In the genomic region with DNA sequence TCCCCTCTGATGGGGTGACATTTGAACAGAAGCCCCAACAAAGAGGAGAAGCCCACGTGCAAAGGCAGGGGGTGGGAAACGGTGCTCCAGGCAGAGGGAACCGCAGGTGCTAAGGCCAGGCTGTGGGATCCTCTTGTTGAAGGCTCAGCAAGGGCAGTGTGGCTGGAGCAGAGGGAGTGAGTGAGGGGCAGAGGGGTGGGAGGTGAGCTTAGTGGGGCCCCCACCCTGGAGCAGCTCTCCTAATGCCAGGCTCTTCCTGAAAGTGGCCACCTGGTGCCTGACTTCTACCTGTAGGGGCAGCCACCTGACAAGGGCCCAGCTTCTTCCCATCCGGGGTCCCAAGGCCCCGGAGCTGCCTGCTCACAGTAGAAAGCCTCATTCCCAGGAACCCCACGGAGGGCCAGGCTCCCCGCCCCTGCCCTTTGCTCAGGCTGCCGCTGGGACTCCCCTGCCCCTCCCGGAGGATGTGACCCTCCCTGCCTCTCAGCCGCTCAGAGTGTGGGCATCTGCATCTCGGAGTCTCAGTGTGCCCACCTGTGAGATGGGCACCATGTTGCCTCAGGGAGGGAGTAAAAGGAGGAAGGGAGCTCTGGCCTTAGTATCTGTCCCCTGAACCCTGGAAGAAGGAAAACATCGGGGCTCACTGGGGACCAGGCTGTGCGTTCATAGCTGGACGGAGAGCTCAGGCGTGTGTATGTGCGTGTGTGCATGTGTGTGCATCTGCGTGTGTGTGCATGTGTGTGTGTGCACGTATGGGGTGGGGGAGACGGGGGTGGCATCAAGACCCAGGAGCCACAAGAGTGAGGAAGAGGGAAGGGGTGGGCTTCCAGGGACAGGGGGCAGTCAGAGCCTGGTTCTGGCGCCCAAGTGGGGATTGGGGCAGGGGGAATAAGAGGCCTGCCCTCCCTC, we compare ENCODE assay signal across 1 cellular context.
TF ChIP-seq lines count a peak whose summit lies in the region.

No MANE protein-coding gene starts in this region.

TF ChIP-seq in HepG2, 621 proteins besides CTCF, POLR2A, EP300 and RAD21 (continued from another document and continues in another):
- TF ChIP-seq, protein P1, sequence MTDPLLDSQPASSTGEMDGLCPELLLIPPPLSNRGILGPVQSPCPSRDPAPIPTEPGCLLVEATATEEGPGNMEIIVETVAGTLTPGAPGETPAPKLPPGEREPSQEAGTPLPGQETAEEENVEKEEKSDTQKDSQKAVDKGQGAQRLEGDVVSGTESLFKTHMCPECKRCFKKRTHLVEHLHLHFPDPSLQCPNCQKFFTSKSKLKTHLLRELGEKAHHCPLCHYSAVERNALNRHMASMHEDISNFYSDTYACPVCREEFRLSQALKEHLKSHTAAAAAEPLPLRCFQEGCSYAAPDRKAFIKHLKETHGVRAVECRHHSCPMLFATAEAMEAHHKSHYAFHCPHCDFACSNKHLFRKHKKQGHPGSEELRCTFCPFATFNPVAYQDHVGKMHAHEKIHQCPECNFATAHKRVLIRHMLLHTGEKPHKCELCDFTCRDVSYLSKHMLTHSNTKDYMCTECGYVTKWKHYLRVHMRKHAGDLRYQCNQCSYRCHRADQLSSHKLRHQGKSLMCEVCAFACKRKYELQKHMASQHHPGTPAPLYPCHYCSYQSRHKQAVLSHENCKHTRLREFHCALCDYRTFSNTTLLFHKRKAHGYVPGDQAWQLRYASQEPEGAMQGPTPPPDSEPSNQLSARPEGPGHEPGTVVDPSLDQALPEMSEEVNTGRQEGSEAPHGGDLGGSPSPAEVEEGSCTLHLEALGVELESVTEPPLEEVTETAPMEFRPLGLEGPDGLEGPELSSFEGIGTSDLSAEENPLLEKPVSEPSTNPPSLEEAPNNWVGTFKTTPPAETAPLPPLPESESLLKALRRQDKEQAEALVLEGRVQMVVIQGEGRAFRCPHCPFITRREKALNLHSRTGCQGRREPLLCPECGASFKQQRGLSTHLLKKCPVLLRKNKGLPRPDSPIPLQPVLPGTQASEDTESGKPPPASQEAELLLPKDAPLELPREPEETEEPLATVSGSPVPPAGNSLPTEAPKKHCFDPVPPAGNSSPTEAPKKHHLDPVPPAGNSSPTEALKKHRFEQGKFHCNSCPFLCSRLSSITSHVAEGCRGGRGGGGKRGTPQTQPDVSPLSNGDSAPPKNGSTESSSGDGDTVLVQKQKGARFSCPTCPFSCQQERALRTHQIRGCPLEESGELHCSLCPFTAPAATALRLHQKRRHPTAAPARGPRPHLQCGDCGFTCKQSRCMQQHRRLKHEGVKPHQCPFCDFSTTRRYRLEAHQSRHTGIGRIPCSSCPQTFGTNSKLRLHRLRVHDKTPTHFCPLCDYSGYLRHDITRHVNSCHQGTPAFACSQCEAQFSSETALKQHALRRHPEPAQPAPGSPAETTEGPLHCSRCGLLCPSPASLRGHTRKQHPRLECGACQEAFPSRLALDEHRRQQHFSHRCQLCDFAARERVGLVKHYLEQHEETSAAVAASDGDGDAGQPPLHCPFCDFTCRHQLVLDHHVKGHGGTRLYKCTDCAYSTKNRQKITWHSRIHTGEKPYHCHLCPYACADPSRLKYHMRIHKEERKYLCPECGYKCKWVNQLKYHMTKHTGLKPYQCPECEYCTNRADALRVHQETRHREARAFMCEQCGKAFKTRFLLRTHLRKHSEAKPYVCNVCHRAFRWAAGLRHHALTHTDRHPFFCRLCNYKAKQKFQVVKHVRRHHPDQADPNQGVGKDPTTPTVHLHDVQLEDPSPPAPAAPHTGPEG (CRISPR knock-in tag; IDR thresholded peaks at IDR 0.05) = 0 out of 2 replicates have a peak, but pooled peaks have one; percentile 26
- TF ChIP-seq RBAK (CRISPR knock-in tag; IDR thresholded peaks at IDR 0.05) (no peak; the same call in 1 of the 2 replicates), HHEX (CRISPR knock-in tag; IDR thresholded peaks at IDR 0.05) (no peak), RBFOX2 (IDR thresholded peaks at IDR 0.05; ENCODE audit: low read depth, low read length) (no peak), ZNF510 (CRISPR knock-in tag; IDR thresholded peaks at IDR 0.05; ENCODE audit: low read depth) (no peak), ZNF143 (CRISPR knock-in tag; IDR thresholded peaks at IDR 0.05) (0 out of 2 replicates have a peak, but pooled peaks have one; percentile 15), NKX3-1 (CRISPR knock-in tag; IDR thresholded peaks at IDR 0.05) (no peak), HNRNPK (IDR thresholded peaks at IDR 0.05; ENCODE audit: low read depth, low read length, poor library complexity, severe bottlenecking) (no peak), ZNF839 (CRISPR knock-in tag; IDR thresholded peaks at IDR 0.05; ENCODE audit: borderline replicate concordance) (no peak), POLR2AphosphoS5 (IDR thresholded peaks at IDR 0.05; ENCODE audit: low read depth, low read length) (no peak), ZBTB38 (CRISPR knock-in tag; IDR thresholded peaks at IDR 0.05) (0 out of 2 replicates have a peak, but pooled peaks have one; percentile 1), ZNF841 (CRISPR knock-in tag; IDR thresholded peaks at IDR 0.05; ENCODE audit: borderline replicate concordance) (no peak), CCDC6 (CRISPR knock-in tag; IDR thresholded peaks at IDR 0.05) (no peak), ZNF235 (CRISPR knock-in tag; IDR thresholded peaks at IDR 0.05; ENCODE audit: borderline replicate concordance) (0 out of 2 replicates have a peak, but pooled peaks have one; percentile 23), ZNF773 (CRISPR knock-in tag; IDR thresholded peaks at IDR 0.05; ENCODE audit: borderline replicate concordance) (peak; percentile 27; the same call in 1 of the 2 replicates), HDAC2 (CRISPR knock-in tag; IDR thresholded peaks at IDR 0.05) (no peak), ZNF274 (CRISPR knock-in tag; IDR thresholded peaks at IDR 0.05) (0 out of 2 replicates have a peak, but pooled peaks have one; percentile 31), ZNF605 (CRISPR knock-in tag; IDR thresholded peaks at IDR 0.05) (peak; percentile 87; the same call in 1 of the 2 replicates), ZNF614 (CRISPR knock-in tag; IDR thresholded peaks at IDR 0.05; ENCODE audit: borderline replicate concordance) (no peak), CCAR2 (optimal IDR thresholded peaks at IDR 0.05; ENCODE audit: low read depth, low read length) (no peak), IRX3 (CRISPR knock-in tag; IDR thresholded peaks at IDR 0.05; ENCODE audit: borderline replicate concordance, low read depth) (no peak), RARG (CRISPR knock-in tag; IDR thresholded peaks at IDR 0.05; ENCODE audit: low read depth) (no peak), SRY (CRISPR knock-in tag; IDR thresholded peaks at IDR 0.05) (no peak), ELF1 (CRISPR knock-in tag; IDR thresholded peaks at IDR 0.05) (no peak), SOX6 (IDR thresholded peaks at IDR 0.05) (no peak), SOX6 (CRISPR knock-in tag; IDR thresholded peaks at IDR 0.05) (no peak), MXD4 (CRISPR knock-in tag; IDR thresholded peaks at IDR 0.05) (no peak), SMARCE1 (IDR thresholded peaks at IDR 0.05; ENCODE audit: borderline replicate concordance) (no peak), TEAD3 (CRISPR knock-in tag; optimal IDR thresholded peaks at IDR 0.05; ENCODE audit: borderline replicate concordance) (no peak), AHR (CRISPR knock-in tag; IDR thresholded peaks at IDR 0.05) (no peak), CEBPB (IDR thresholded peaks at IDR 0.05; ENCODE audit: borderline replicate concordance, low read depth, low read length) (no peak), PAF1 (CRISPR knock-in tag; IDR thresholded peaks at IDR 0.05) (no peak)
- TF ChIP-seq, protein P2, sequence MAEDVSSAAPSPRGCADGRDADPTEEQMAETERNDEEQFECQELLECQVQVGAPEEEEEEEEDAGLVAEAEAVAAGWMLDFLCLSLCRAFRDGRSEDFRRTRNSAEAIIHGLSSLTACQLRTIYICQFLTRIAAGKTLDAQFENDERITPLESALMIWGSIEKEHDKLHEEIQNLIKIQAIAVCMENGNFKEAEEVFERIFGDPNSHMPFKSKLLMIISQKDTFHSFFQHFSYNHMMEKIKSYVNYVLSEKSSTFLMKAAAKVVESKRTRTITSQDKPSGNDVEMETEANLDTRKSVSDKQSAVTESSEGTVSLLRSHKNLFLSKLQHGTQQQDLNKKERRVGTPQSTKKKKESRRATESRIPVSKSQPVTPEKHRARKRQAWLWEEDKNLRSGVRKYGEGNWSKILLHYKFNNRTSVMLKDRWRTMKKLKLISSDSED (CRISPR knock-in tag; IDR thresholded peaks at IDR 0.05) = no peak
- TF ChIP-seq, protein P3, sequence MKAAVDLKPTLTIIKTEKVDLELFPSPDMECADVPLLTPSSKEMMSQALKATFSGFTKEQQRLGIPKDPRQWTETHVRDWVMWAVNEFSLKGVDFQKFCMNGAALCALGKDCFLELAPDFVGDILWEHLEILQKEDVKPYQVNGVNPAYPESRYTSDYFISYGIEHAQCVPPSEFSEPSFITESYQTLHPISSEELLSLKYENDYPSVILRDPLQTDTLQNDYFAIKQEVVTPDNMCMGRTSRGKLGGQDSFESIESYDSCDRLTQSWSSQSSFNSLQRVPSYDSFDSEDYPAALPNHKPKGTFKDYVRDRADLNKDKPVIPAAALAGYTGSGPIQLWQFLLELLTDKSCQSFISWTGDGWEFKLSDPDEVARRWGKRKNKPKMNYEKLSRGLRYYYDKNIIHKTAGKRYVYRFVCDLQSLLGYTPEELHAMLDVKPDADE (CRISPR knock-in tag; IDR thresholded peaks at IDR 0.05) = no peak
- TF ChIP-seq, protein P4, sequence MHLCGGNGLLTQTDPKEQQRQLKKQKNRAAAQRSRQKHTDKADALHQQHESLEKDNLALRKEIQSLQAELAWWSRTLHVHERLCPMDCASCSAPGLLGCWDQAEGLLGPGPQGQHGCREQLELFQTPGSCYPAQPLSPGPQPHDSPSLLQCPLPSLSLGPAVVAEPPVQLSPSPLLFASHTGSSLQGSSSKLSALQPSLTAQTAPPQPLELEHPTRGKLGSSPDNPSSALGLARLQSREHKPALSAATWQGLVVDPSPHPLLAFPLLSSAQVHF (CRISPR knock-in tag; IDR thresholded peaks at IDR 0.05) = no peak
- TF ChIP-seq, protein P5, sequence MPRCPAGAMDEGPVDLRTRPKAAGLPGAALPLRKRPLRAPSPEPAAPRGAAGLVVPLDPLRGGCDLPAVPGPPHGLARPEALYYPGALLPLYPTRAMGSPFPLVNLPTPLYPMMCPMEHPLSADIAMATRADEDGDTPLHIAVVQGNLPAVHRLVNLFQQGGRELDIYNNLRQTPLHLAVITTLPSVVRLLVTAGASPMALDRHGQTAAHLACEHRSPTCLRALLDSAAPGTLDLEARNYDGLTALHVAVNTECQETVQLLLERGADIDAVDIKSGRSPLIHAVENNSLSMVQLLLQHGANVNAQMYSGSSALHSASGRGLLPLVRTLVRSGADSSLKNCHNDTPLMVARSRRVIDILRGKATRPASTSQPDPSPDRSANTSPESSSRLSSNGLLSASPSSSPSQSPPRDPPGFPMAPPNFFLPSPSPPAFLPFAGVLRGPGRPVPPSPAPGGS (CRISPR knock-in tag; IDR thresholded peaks at IDR 0.05) = peak; percentile 54; the same call in 1 of the 2 replicates
- TF ChIP-seq, protein P6, sequence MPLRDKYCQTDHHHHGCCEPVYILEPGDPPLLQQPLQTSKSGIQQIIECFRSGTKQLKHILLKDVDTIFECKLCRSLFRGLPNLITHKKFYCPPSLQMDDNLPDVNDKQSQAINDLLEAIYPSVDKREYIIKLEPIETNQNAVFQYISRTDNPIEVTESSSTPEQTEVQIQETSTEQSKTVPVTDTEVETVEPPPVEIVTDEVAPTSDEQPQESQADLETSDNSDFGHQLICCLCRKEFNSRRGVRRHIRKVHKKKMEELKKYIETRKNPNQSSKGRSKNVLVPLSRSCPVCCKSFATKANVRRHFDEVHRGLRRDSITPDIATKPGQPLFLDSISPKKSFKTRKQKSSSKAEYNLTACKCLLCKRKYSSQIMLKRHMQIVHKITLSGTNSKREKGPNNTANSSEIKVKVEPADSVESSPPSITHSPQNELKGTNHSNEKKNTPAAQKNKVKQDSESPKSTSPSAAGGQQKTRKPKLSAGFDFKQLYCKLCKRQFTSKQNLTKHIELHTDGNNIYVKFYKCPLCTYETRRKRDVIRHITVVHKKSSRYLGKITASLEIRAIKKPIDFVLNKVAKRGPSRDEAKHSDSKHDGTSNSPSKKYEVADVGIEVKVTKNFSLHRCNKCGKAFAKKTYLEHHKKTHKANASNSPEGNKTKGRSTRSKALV (CRISPR knock-in tag; IDR thresholded peaks at IDR 0.05) = no peak
- TF ChIP-seq, protein P7, sequence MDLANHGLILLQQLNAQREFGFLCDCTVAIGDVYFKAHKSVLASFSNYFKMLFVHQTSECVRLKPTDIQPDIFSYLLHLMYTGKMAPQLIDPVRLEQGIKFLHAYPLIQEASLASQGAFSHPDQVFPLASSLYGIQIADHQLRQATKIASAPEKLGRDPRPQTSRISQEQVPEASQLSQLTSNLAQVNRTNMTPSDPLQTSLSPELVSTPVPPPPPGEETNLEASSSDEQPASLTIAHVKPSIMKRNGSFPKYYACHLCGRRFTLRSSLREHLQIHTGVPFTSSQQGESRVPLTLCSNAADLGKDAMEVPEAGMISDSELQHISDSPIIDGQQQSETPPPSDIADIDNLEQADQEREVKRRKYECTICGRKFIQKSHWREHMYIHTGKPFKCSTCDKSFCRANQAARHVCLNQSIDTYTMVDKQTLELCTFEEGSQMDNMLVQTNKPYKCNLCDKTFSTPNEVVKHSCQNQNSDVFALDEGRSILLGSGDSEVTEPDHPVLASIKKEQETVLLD (CRISPR knock-in tag; IDR thresholded peaks at IDR 0.05; ENCODE audit: low read depth) = no peak
- TF ChIP-seq, protein P8, sequence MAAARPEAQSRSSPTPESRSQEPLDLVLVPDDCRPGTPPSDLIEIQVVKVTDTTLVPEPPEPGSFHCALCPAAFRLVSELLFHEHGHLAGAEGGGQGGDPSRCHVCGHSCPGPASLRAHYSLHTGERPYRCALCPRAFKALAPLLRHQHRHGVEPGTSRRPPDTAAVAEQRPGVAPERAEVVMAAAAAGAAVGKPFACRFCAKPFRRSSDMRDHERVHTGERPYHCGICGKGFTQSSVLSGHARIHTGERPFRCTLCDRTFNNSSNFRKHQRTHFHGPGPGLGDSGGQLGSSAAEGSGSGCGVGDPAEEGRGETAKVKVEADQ (CRISPR knock-in tag; IDR thresholded peaks at IDR 0.05; ENCODE audit: borderline replicate concordance) = 0 out of 2 replicates have a peak, but pooled peaks have one; percentile 19
- TF ChIP-seq, protein P9, sequence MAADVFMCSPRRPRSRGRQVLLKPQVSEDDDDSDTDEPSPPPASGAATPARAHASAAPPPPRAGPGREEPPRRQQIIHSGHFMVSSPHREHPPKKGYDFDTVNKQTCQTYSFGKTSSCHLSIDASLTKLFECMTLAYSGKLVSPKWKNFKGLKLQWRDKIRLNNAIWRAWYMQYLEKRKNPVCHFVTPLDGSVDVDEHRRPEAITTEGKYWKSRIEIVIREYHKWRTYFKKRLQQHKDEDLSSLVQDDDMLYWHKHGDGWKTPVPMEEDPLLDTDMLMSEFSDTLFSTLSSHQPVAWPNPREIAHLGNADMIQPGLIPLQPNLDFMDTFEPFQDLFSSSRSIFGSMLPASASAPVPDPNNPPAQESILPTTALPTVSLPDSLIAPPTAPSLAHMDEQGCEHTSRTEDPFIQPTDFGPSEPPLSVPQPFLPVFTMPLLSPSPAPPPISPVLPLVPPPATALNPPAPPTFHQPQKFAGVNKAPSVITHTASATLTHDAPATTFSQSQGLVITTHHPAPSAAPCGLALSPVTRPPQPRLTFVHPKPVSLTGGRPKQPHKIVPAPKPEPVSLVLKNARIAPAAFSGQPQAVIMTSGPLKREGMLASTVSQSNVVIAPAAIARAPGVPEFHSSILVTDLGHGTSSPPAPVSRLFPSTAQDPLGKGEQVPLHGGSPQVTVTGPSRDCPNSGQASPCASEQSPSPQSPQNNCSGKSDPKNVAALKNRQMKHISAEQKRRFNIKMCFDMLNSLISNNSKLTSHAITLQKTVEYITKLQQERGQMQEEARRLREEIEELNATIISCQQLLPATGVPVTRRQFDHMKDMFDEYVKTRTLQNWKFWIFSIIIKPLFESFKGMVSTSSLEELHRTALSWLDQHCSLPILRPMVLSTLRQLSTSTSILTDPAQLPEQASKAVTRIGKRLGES (CRISPR knock-in tag; IDR thresholded peaks at IDR 0.05; ENCODE audit: borderline replicate concordance) = no peak
